ENCODE assay signal across 9 cellular contexts in the genomic region with DNA sequence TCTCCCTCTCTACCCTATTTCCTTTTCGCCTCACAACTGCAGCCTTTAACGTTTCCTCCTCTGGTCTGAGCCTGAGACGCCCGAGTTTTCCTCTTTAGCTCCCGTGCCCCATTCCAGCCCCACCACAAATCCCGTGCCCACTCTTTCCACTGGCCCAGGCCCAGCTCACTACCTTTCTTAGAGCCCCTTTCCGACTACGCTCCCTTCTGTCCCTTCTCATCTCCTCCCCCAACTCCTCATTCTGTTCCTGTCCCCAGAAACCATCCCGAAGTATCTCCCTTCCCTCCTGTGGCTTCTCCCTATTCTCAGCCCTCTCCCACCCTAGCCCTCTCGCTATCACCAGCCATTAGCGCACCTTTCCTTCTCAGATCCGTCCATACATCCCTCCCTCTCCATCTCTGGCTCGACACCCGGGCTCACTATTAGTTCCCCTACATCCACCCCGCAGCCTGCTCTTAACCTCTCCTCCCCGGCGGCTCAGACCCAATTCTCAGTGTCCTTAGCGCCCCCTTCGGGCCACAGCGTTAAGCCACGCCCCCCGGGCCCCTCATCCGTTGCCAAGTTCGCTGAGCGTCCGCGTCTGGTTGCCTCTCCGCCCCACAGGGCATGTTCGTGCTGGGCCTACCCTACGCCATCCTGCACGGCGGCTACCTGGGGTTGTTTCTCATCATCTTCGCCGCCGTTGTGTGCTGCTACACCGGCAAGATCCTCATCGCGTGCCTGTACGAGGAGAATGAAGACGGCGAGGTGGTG. TPM values are rescaled to one million over a fixed set of nuclear protein-coding genes. Genes with fewer than 3 reads are reported as not detected.
DNase-seq lines count a peak whose midpoint lies in the region; ATAC-seq, FAIRE-seq and TF ChIP-seq lines count a peak whose summit lies in the region.
"Had no signal": no experiment of that assay in that cellular context is flagged by ENCODE, and none has a peak within 500 bp of the region (broad histone marks: within the 10 kb centered on the region; RNA-seq: fewer than 3 reads in every experiment).

No MANE protein-coding gene starts in this region.

- peak; percentile 47 for DNase-seq in GM12865 (ENCODE audit: low read depth)
- DNase-seq in RWPE1 (ENCODE audit: low spot score): no peak
- peak; percentile 71 to 81 (median 74) for DNase-seq in K562 (ENCODE audit: extremely low read depth in 1 of 4, low spot score in 3 of 4)
- peak in 32 of 56 donors; percentile 7 to 83 (median 50) for DNase-seq in nucleus accumbens (lab: John Stamatoyannopoulos, UW)
- no peak for DNase-seq in NCI-H2196 treated with DMSO at 0.1 percent for 48 hours (lab: John Stamatoyannopoulos, UW; ENCODE audit: unreplicated experiment)
- DNase-seq in NCI-H2107 (lab: John Stamatoyannopoulos, UW): no peak

- FAIRE-seq in K562 (lab: Jason Lieb, UNC): no peak

- H3K27ac ChIP-seq in RWPE1 (no peak overlapping the region), K562 (ENCODE audit: extremely low read depth, low read depth, low read length) (no peak overlapping the region)

- TF ChIP-seq RAD21 in K562 (CRISPR knock-in tag; conservative IDR thresholded peaks at IDR 0.05 in 1 of 2, IDR thresholded peaks at IDR 0.05 in 1 of 2): peak in 1 of 2 experiments; percentile 67; a peak in 2 of 4 replicates

- TF ChIP-seq CTCF in GM12865 (IDR thresholded peaks at IDR 0.05; ENCODE audit: insufficient read depth, low read depth, low read length, missing control alignments) (peak; percentile 15), RWPE1 (conservative IDR thresholded peaks at IDR 0.05; ENCODE audit: low read depth) (0 out of 2 replicates have a peak, but pooled peaks have one; percentile 19), K562 (IDR thresholded peaks at IDR 0.05 in 2 of 3, conservative IDR thresholded peaks at IDR 0.05 in 1 of 3; ENCODE audit: insufficient read depth in 2 of 3, low read depth in 1 of 3, low read length in 3 of 3) (peak; percentile 63 to 77 (median 67))

- WGBS in K562 (ENCODE audit: insufficient coverage, low coverage, missing lambda C conversion rate): 22% methylated on average over 38 of the region's 41 CpGs

- peaks cover 1% of the 10 kb centered on the region; the same call in 1 of the 2 replicates for H4K20me1 ChIP-seq in K562 (replicated peaks; ENCODE audit: control insufficient read depth, insufficient read depth, low read length)

- TF ChIP-seq EP300 in K562 (IDR thresholded peaks at IDR 0.05; ENCODE audit: low read length): no peak

- H3K4me3 ChIP-seq in GM12865 (ENCODE audit: low read depth, low read length): no peak overlapping the region
- no peak overlapping the region for H3K4me3 ChIP-seq in K562

- H3K4me2 ChIP-seq in K562 (ENCODE audit: insufficient read depth, low read length): no peak overlapping the region

- H3K9me3 ChIP-seq in K562 (replicated peaks; ENCODE audit: control insufficient read depth, insufficient read depth, low read depth, low read length): no peaks in the 10 kb centered on the region

- peaks cover 42 to 84% of the 10 kb centered on the region in 2 experiments for H3K27me3 ChIP-seq in K562 (ENCODE audit: control insufficient read depth in 2 of 2, insufficient read depth in 2 of 2, low read length in 2 of 2)

- BruUV-seq in K562 (replicated peaks; lab: Mats Ljungman, UMichigan): no TSS peak

- H3K9me1 ChIP-seq in K562 (ENCODE audit: control insufficient read depth, insufficient read depth, low read length): no peaks in the 10 kb centered on the region

- POLR2A ChIA-PET in RWPE1 (lab: Yijun Ruan, JAX; ENCODE audit: low non-redundant PET) (no interaction called here), K562 (lab: Yijun Ruan, JAX) (interaction anchor here (0.6 kb wide), 1 partner anchor 265 kb away, joined by 4 read pairs; no protein-coding TSS in a partner anchor)

- no peak overlapping the region for H2AFZ ChIP-seq in K562 (ENCODE audit: low read depth, low read length)

- ATAC-seq in K562: peak; percentile 67
- ATAC-seq in HG03565 (IDR thresholded peaks at IDR 0.05; ENCODE audit: unreplicated experiment): no peak
- ATAC-seq in HG02938 (IDR thresholded peaks at IDR 0.05; ENCODE audit: unreplicated experiment): no peak

- intact Hi-C loops in K562 (cut with micrococcal nuclease): loop anchor here (1.0 to 10.0 kb wide), 3 partner anchors 81 to 318 kb away; no protein-coding TSS in a partner anchor

- TF ChIP-seq POLR2A in K562 (conservative IDR thresholded peaks at IDR 0.05): no peak

- H3K36me3 ChIP-seq in K562 (ENCODE audit: control insufficient read depth, insufficient read depth, low read length): no peaks in the 10 kb centered on the region

- in situ Hi-C loops in K562 (cut with MboI): no loop called here

- H3K9ac ChIP-seq in K562 (ENCODE audit: insufficient read depth in 1 of 2, low read depth in 2 of 2, low read length in 2 of 2): no peak overlapping the region

- CTCF ChIA-PET in RWPE1 (lab: Yijun Ruan, JAX): interaction anchor here (0.7 to 2.3 kb wide), 7 partner anchors 10 to 322 kb away, joined by 3 to 12 read pairs (median 4); no protein-coding TSS in a partner anchor
- CTCF ChIA-PET in K562 (lab: Yijun Ruan, JAX; ENCODE audit: low intra/inter-chr PET ratio): interaction anchor here (0.7 to 1.3 kb wide), 2 partner anchors 81 to 94 kb away, joined by 3 to 5 read pairs; no protein-coding TSS in a partner anchor

- no peaks in the 10 kb centered on the region for H3K79me2 ChIP-seq in K562 (ENCODE audit: control insufficient read depth, insufficient read depth, low read length)

- peaks cover 8 to 61% of the 10 kb centered on the region in 2 experiments; a peak in 4 of 5 replicates for H3K4me1 ChIP-seq in K562 (replicated peaks in 1 of 2; ENCODE audit: control insufficient read depth in 2 of 2, insufficient read depth in 2 of 2, low read length in 2 of 2)

TF ChIP-seq in K562, 482 proteins besides CTCF, POLR2A, EP300 and RAD21 (continues in another document):
- TF ChIP-seq TAF7 (tag; IDR thresholded peaks at IDR 0.05) (no peak), ZNF507 (tag; conservative IDR thresholded peaks at IDR 0.05) (no peak), SP1 (CRISPR knock-in tag; IDR thresholded peaks at IDR 0.05) (peak; percentile 76)
- TF ChIP-seq, protein P1, sequence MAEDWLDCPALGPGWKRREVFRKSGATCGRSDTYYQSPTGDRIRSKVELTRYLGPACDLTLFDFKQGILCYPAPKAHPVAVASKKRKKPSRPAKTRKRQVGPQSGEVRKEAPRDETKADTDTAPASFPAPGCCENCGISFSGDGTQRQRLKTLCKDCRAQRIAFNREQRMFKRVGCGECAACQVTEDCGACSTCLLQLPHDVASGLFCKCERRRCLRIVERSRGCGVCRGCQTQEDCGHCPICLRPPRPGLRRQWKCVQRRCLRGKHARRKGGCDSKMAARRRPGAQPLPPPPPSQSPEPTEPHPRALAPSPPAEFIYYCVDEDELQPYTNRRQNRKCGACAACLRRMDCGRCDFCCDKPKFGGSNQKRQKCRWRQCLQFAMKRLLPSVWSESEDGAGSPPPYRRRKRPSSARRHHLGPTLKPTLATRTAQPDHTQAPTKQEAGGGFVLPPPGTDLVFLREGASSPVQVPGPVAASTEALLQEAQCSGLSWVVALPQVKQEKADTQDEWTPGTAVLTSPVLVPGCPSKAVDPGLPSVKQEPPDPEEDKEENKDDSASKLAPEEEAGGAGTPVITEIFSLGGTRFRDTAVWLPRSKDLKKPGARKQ (CRISPR knock-in tag; IDR thresholded peaks at IDR 0.05): peak; percentile 88; the same call in 1 of the 2 replicates

RNA-seq across cellular contexts. Expression of a gene that starts 2.7 kb away (rescaled TPM):
- 0.16 TPM in 1 of 2 replicates, not detected in the other for total RNA-seq in K562 (2011; cell fraction: chromatin; rRNA removed; ENCODE audit: low replicate concordance)
- not detected in 2 replicates for total RNA-seq in K562 (2011; cell fraction: nucleolus; rRNA removed)
- total RNA-seq in K562 (2011; cell fraction: nucleoplasm; rRNA removed): 0.23 TPM in 1 of 2 replicates, not detected in the other
- total RNA-seq in K562 (2014; rRNA removed): not detected in 2 replicates
- total RNA-seq in K562 (2014; rRNA removed; fragmentation: Illumina TruSeq; extraction: Trizol): not detected in 2 replicates
- not detected in 2 replicates for total RNA-seq in K562 (2015; rRNA removed; fragmentation: Illumina TruSeq; extraction: Trizol)
- not detected in 2 replicates for total RNA-seq in K562 (2021)
- polyA plus RNA-seq in K562 (2011; rRNA removed): not detected in 2 replicates
- not detected in 2 replicates for polyA plus RNA-seq in K562 (2011; cell fraction: cytosol; rRNA removed)
- not detected in 2 replicates for polyA plus RNA-seq in K562 (2011; cell fraction: nucleus; rRNA removed)
- not detected in 2 replicates for polyA plus RNA-seq in K562 (2012)
- not detected in 2 replicates for polyA plus RNA-seq in K562 (2014; fragmentation: Illumina TruSeq; extraction: Trizol)
- polyA plus RNA-seq in K562 (2014; fragmentation: Nextera tagmentation; extraction: Ambion mirVana): not detected
- not detected in 2 replicates for polyA plus RNA-seq in K562 (2014; rRNA removed)
- polyA minus RNA-seq in K562 (2011; rRNA and poly(A)+ RNA removed): not detected in 2 replicates
- polyA minus RNA-seq in K562 (2011; cell fraction: cytosol; rRNA and poly(A)+ RNA removed): not detected in 2 replicates
- not detected in 2 replicates for polyA minus RNA-seq in K562 (2011; cell fraction: nucleus; rRNA and poly(A)+ RNA removed)
- total RNA-seq: RPMI7951 had no signal

RNA-seq across cellular contexts. Expression of a gene that starts 21.2 kb away (rescaled TPM):
- 11.8 and 15.9 TPM in 2 replicates for total RNA-seq in K562 (2011; cell fraction: chromatin; rRNA removed; ENCODE audit: low replicate concordance)
- 12.8 and 14.1 TPM in 2 replicates for total RNA-seq in K562 (2011; cell fraction: nucleolus; rRNA removed)
- total RNA-seq in K562 (2011; cell fraction: nucleoplasm; rRNA removed): 7.4 and 11.3 TPM in 2 replicates
- 14.0 and 14.5 TPM in 2 replicates for total RNA-seq in K562 (2014; rRNA removed)
- total RNA-seq in K562 (2014; rRNA removed; fragmentation: Illumina TruSeq; extraction: Trizol): 9.5 and 10.0 TPM in 2 replicates
- total RNA-seq in K562 (2015; rRNA removed; fragmentation: Illumina TruSeq; extraction: Trizol): 11.4 and 12.0 TPM in 2 replicates
- 13.5 and 14.8 TPM in 2 replicates for total RNA-seq in K562 (2021)
- polyA plus RNA-seq in K562 (2011; rRNA removed): 18.3 and 18.8 TPM in 2 replicates
- polyA plus RNA-seq in K562 (2011; cell fraction: cytosol; rRNA removed): 10.7 and 12.8 TPM in 2 replicates
- polyA plus RNA-seq in K562 (2011; cell fraction: nucleus; rRNA removed): 54.9 and 59.6 TPM in 2 replicates
- polyA plus RNA-seq in K562 (2012): 9.3 and 10.8 TPM in 2 replicates
- polyA plus RNA-seq in K562 (2014; fragmentation: Illumina TruSeq; extraction: Trizol): 10.2 and 12.9 TPM in 2 replicates
- 1 to 10 TPM in 1 of 2 experiments, under 1 TPM in 1; 0.93 to 1.8 TPM for polyA plus RNA-seq in K562 (2014; fragmentation: Nextera tagmentation; extraction: Ambion mirVana)
- polyA plus RNA-seq in K562 (2014; rRNA removed): 17.7 and 17.9 TPM in 2 replicates
- 10.3 and 11.8 TPM in 2 replicates for polyA minus RNA-seq in K562 (2011; rRNA and poly(A)+ RNA removed)
- polyA minus RNA-seq in K562 (2011; cell fraction: cytosol; rRNA and poly(A)+ RNA removed): 6.7 and 9.8 TPM in 2 replicates
- polyA minus RNA-seq in K562 (2011; cell fraction: nucleus; rRNA and poly(A)+ RNA removed): 18.0 and 22.7 TPM in 2 replicates

Comparison
In these comparisons a context has a peak if more than half of its experiments do, and no peak if none do; other contexts are left out.
1. DNase-seq: peak in GM12865 (single experiment), K562 (4 of 4) and nucleus accumbens (32 of 56); none in RWPE1 (single experiment), NCI-H2196 treated with DMSO at 0.1 percent for 48 hours (single experiment) and NCI-H2107 (single experiment).
2. CTCF ChIP-seq: peak in every context shown above with its lines; median percentile 67 in K562; 19 in RWPE1; 15 in GM12865.